ENCODE assay signal across 8 cellular contexts in the genomic region with DNA sequence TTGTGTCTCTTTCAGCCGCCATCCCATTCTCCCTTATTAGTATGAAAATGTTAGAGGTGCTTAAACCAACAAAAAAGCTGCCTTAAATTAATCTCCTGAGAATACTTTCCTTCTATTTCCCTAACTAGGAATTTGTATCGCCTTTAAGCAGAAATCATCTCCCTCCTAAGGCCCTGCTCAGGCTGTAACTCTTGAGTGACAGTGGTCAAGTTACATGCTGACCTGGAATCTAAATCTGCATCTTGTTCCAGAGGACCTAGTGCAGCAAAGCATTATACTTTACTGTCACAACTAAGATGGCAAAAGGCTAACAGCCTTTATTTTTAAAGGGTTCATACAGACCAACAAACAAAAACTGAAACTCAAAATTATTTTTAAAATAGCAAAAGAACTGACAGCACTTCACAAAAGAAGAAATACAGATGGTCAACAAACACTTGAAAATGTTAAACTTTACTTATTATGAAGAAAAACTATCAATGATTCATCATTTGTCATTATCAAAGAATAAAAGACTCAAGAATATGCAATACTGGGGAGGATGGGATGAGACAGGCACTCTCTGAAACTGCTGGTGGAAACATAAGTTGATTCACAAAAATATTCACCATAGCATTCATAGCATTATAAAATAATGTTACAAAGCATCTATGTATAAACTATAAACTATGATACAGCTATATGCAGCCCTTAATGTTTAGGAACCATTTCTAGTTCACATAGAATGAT. TPM values are rescaled to one million over a fixed set of nuclear protein-coding genes. Genes with fewer than 3 reads are reported as not detected.
DNase-seq lines count a peak whose midpoint lies in the region; ATAC-seq and TF ChIP-seq lines count a peak whose summit lies in the region.

No MANE protein-coding gene starts in this region.

- H4K8ac ChIP-seq in mesendoderm (ENCODE audit: low read depth, low read length), result no peak overlapping the region

- intact Hi-C loops in breast epithelium (cut with DNase I; ENCODE audit: low total_unique reads), result no loop called here
- intact Hi-C loops in natural killer cell (cut with micrococcal nuclease), result loop anchor here (2.0 kb wide), 1 partner anchor 57 kb away; no protein-coding TSS in a partner anchor

- H3K4me1 Mint-ChIP-seq in natural killer cell, result peaks cover 77 to 82% of the 10 kb centered on the region in 2 donors

- H2AK5ac ChIP-seq in mesendoderm (ENCODE audit: low read length), result no peak overlapping the region

- peaks cover 3% of the 10 kb centered on the region for H3K36me3 ChIP-seq in breast epithelium
- peaks cover 2% of the 10 kb centered on the region for H3K36me3 ChIP-seq in mesendoderm (ENCODE audit: control insufficient read depth, insufficient read depth, low read length)

- H3K36me3 Mint-ChIP-seq in natural killer cell, result peaks cover 18% of the 10 kb centered on the region

- no peak overlapping the region for H3K18ac ChIP-seq in mesendoderm (ENCODE audit: low read length)

- no peak overlapping the region for H3K4ac ChIP-seq in mesendoderm (ENCODE audit: low read depth, low read length)

- H3K4me1 ChIP-seq in breast epithelium (no peaks in the 10 kb centered on the region), mesendoderm (ENCODE audit: control insufficient read depth, low read depth, low read length) (peaks cover 5% of the 10 kb centered on the region)

- H3K79me1 ChIP-seq in mesendoderm (ENCODE audit: low read length), result no peaks in the 10 kb centered on the region

- H2BK15ac ChIP-seq in mesendoderm (replicated peaks; ENCODE audit: low read depth), result no peak overlapping the region

- TF ChIP-seq CTCF in breast epithelium (IDR thresholded peaks at IDR 0.05) (no peak), natural killer cell (IDR thresholded peaks at IDR 0.05) (no peak)

- peak; percentile 13 for DNase-seq in EH (ENCODE audit: low read depth)
- no peak for DNase-seq in breast epithelium (ENCODE audit: low spot score in 2 of 2)
- DNase-seq in natural killer cell, result no peak
- no peak for DNase-seq in mesendoderm
- DNase-seq in hepatic stellate cell (ENCODE audit: low spot score), result no peak
- DNase-seq in effector CD4-positive, alpha-beta T cell, result no peak

- H3K9me3 ChIP-seq in breast epithelium, result peaks cover 10 to 20% of the 10 kb centered on the region in 2 donors

- no CpG with 5 or more reads among the region's 2 CpGs for WGBS in mesendoderm (ENCODE audit: extremely low coverage, insufficient coverage, low lambda C conversion rate)

- peaks cover 7 to 9% of the 10 kb centered on the region in 2 donors for H3K9me3 Mint-ChIP-seq in natural killer cell

- no peak overlapping the region for H2BK5ac ChIP-seq in mesendoderm (ENCODE audit: low read length)

- H3K27me3 ChIP-seq in breast epithelium (no peaks in the 10 kb centered on the region), mesendoderm (ENCODE audit: insufficient read depth, low read length, poor library complexity) (no peaks in the 10 kb centered on the region)

- H3K4me3 ChIP-seq in breast epithelium (no peak overlapping the region), mesendoderm (ENCODE audit: low read length) (no peak overlapping the region)

- H3K27ac Mint-ChIP-seq in natural killer cell, result peak overlapping the region; percentile 80 to 89

- H4K5ac ChIP-seq in mesendoderm (ENCODE audit: low read length), result no peak overlapping the region

- H3K27ac ChIP-seq in breast epithelium, result peak overlapping the region; percentile 54 to 63
- H3K27ac ChIP-seq in mesendoderm (ENCODE audit: low read depth, low read length), result no peak overlapping the region

- H3K4me2 ChIP-seq in mesendoderm (ENCODE audit: low read length), result no peak overlapping the region

- no peaks in the 10 kb centered on the region for H3K79me2 ChIP-seq in mesendoderm (ENCODE audit: control insufficient read depth, insufficient read depth, low read length)

- no peak overlapping the region for H3K56ac ChIP-seq in mesendoderm (ENCODE audit: low read length)

- H3K23ac ChIP-seq in mesendoderm (ENCODE audit: low read length), result no peak overlapping the region

- no peak overlapping the region for H2BK120ac ChIP-seq in mesendoderm (ENCODE audit: low read depth, low read length)

- H3K27me3 Mint-ChIP-seq in natural killer cell (ENCODE audit: low read depth in 2 of 2), result no peaks in the 10 kb centered on the region

- peak overlapping the region; percentile 75 for H3K4me3 Mint-ChIP-seq in natural killer cell

- H3K9ac ChIP-seq in mesendoderm (ENCODE audit: low read length), result no peak overlapping the region

- ATAC-seq in HG03064 (IDR thresholded peaks at IDR 0.05; ENCODE audit: low read depth, unreplicated experiment), result peak; percentile 1
- peak in 1 of 3 donors; percentile 24 for ATAC-seq in natural killer cell
- no peak for ATAC-seq in HG03571 (IDR thresholded peaks at IDR 0.05; ENCODE audit: unreplicated experiment)

- TF ChIP-seq POLR2A in breast epithelium (IDR thresholded peaks at IDR 0.05), result no peak

RNA-seq across cellular contexts. Expression of a gene that starts 11.0 kb away (rescaled TPM):
- 10 to 100 TPM; 36.8 to 41.6 (median 41.6) TPM for total RNA-seq in breast epithelium
- 10 to 100 TPM; 26.1 to 33.9 (median 33.8) TPM for total RNA-seq in natural killer cell
- polyA plus RNA-seq in mesendoderm (2013, experiment 1 of 2), result 32.4 TPM
- 31.9 TPM for polyA plus RNA-seq in mesendoderm (2013, experiment 2 of 2)

RNA-seq across cellular contexts. Expression of a gene that starts 11.7 kb away (rescaled TPM):
- total RNA-seq in breast epithelium (10 to 100 TPM; 23.1 to 55.7 (median 52.8) TPM), natural killer cell (10 to 100 TPM; 60.0 to 81.7 (median 76.9) TPM)
- not detected for polyA plus RNA-seq in mesendoderm (2013, experiment 1 of 2)
- polyA plus RNA-seq in mesendoderm (2013, experiment 2 of 2), result not detected

RNA-seq across cellular contexts. Expression of a gene that starts 51.8 kb away (rescaled TPM):
- total RNA-seq in breast epithelium, result 10 to 100 TPM; 21.4 to 26.5 (median 23.1) TPM
- 10 to 100 TPM; 28.7 to 42.0 (median 39.2) TPM for total RNA-seq in natural killer cell
- 4.4 TPM for polyA plus RNA-seq in mesendoderm (2013, experiment 1 of 2)
- 4.7 TPM for polyA plus RNA-seq in mesendoderm (2013, experiment 2 of 2)
